12 cellular contexts compared by ENCODE assay signal in genomic region chr12:104825408-104825807, GRCh38.
DNase-seq lines count a peak whose midpoint lies in the region; ATAC-seq, FAIRE-seq and TF ChIP-seq lines count a peak whose summit lies in the region.
"Had no signal": no experiment of that assay in that cellular context is flagged by ENCODE, and none has a peak within 500 bp of the region (broad histone marks: within the 10 kb centered on the region; RNA-seq: fewer than 3 reads in every experiment).

No MANE protein-coding gene starts in this region.

- H3K4me2 ChIP-seq in keratinocyte (ENCODE audit: control insufficient read depth, extremely low read depth, insufficient read depth, low read depth, low read length): no peak overlapping the region

- POLR2A ChIA-PET in WTC11 (lab: Charles Lee): no interaction called here

- H3K9ac ChIP-seq in keratinocyte (ENCODE audit: control insufficient read depth, extremely low read depth, insufficient read depth, low read length): no peak overlapping the region

- TF ChIP-seq CTCF in WTC11 (IDR thresholded peaks at IDR 0.05) (no peak), keratinocyte (optimal IDR thresholded peaks at IDR 0.05 in 1 of 3, IDR thresholded peaks at IDR 0.05 in 1 of 3, conservative IDR thresholded peaks at IDR 0.05 in 1 of 3; ENCODE audit: extremely low read depth in 1 of 3, insufficient read depth in 2 of 3, low read length in 3 of 3) (peak; percentile 18 to 30 (median 27))

- dilution Hi-C loops in keratinocyte (cut with MboI; ENCODE audit: extremely low pct_ligation_motif_present, low sequenced_read_pairs): no loop called here

- H3K4me3 ChIP-seq in keratinocyte (ENCODE audit: control insufficient read depth in 2 of 3, extremely low read depth in 1 of 3, insufficient read depth in 2 of 3, low read depth in 1 of 3, low read length in 3 of 3): no peak overlapping the region

- CTCF ChIA-PET in WTC11 (lab: Charles Lee): interaction anchor here (0.6 to 1.1 kb wide), 2 partner anchors 35 to 444 kb away, joined by 3 read pairs; no protein-coding TSS in a partner anchor

- peaks cover 23% of the 10 kb centered on the region for H3K36me3 Mint-ChIP-seq in WTC11

- H3K79me2 ChIP-seq in keratinocyte (ENCODE audit: control insufficient read depth, insufficient read depth, low read length): no peaks in the 10 kb centered on the region

- H3K9me3 ChIP-seq in keratinocyte (ENCODE audit: control insufficient read depth, low read depth, low read length): peaks cover 9% of the 10 kb centered on the region

- ATAC-seq in WTC11: peak; percentile 38; the same call in 1 of the 2 replicates

- no peaks in the 10 kb centered on the region for H3K9me1 ChIP-seq in keratinocyte (ENCODE audit: control insufficient read depth, extremely low read depth, insufficient read depth, low read length)

- H3K9me3 Mint-ChIP-seq in WTC11: peaks cover 34% of the 10 kb centered on the region

- H3K27ac Mint-ChIP-seq in WTC11: no peak overlapping the region
- H3K27ac Mint-ChIP-seq: nephron had no signal

- peaks cover 7% of the 10 kb centered on the region for H3K27me3 Mint-ChIP-seq in WTC11 (ENCODE audit: low read depth)

- H4K20me1 ChIP-seq in keratinocyte (ENCODE audit: control insufficient read depth, extremely low read depth, insufficient read depth, low read length): no peaks in the 10 kb centered on the region

- no peak overlapping the region for H3K27ac ChIP-seq in keratinocyte (ENCODE audit: control insufficient read depth, insufficient read depth, low read length)

- no peaks in the 10 kb centered on the region for H3K4me1 ChIP-seq in keratinocyte (ENCODE audit: control insufficient read depth, extremely low read depth, insufficient read depth, low read length)

- no peak overlapping the region for H3K4me3 Mint-ChIP-seq in WTC11
- H3K4me3 Mint-ChIP-seq: nephron had no signal

- H3K4me1 Mint-ChIP-seq in WTC11: no peaks in the 10 kb centered on the region
- H3K4me1 Mint-ChIP-seq: nephron had no signal

- no peaks in the 10 kb centered on the region for H3K27me3 ChIP-seq in keratinocyte (ENCODE audit: control insufficient read depth, extremely low read depth, insufficient read depth, low read length)

- peak; percentile 27 for DNase-seq in EL
- DNase-seq in HT1080 (ENCODE audit: low read depth): peak; percentile 25
- peak; percentile 22 for DNase-seq in WTC11 (ENCODE audit: low spot score)
- no peak for DNase-seq in keratinocyte (ENCODE audit: low read depth, low spot score)
- DNase-seq in NCI-H2171 treated with DMSO at 0.1 percent for 48 hours (lab: John Stamatoyannopoulos, UW): no peak
- no peak for DNase-seq in NCI-H226
- DNase-seq in stimulated activated CD4-positive, alpha-beta T cell treated with anti-CD3 and anti-CD28 coated beads, Interleukin-12 subunit alpha, Interleukin-12 subunit beta, amount 100 ng/mL, for 4 hours: no peak
- DNase-seq: effector memory CD4-positive, alpha-beta T cell; NCI-H146; Right ventricle myocardium superior; stimulated activated CD4-positive, alpha-beta T cell treated with anti-CD3 and anti-CD28 coated beads, Interleukin-2, amount 100 ng/mL, for 24 hours had no signal

- no peaks in the 10 kb centered on the region for H3K36me3 ChIP-seq in keratinocyte (ENCODE audit: control insufficient read depth in 2 of 2, extremely low read depth in 1 of 2, insufficient read depth in 2 of 2, low read length in 2 of 2)

- no peak overlapping the region for H2AFZ ChIP-seq in keratinocyte (ENCODE audit: control insufficient read depth, low read length)

- FAIRE-seq in keratinocyte (lab: Jason Lieb, UNC): no peak

TF ChIP-seq in WTC11, 78 proteins besides CTCF, POLR2A, EP300 and RAD21 (continues in another document):
- TF ChIP-seq ZNF425 (CRISPR knock-in tag; conservative IDR thresholded peaks at IDR 0.05): no peak
- TF ChIP-seq CREB1 (CRISPR knock-in tag; IDR thresholded peaks at IDR 0.05): no peak
- TF ChIP-seq NFE2L1 (CRISPR knock-in tag; IDR thresholded peaks at IDR 0.05): no peak
- TF ChIP-seq, protein P1, sequence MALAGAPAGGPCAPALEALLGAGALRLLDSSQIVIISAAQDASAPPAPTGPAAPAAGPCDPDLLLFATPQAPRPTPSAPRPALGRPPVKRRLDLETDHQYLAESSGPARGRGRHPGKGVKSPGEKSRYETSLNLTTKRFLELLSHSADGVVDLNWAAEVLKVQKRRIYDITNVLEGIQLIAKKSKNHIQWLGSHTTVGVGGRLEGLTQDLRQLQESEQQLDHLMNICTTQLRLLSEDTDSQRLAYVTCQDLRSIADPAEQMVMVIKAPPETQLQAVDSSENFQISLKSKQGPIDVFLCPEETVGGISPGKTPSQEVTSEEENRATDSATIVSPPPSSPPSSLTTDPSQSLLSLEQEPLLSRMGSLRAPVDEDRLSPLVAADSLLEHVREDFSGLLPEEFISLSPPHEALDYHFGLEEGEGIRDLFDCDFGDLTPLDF (CRISPR knock-in tag; IDR thresholded peaks at IDR 0.05): no peak
- TF ChIP-seq, protein P2, sequence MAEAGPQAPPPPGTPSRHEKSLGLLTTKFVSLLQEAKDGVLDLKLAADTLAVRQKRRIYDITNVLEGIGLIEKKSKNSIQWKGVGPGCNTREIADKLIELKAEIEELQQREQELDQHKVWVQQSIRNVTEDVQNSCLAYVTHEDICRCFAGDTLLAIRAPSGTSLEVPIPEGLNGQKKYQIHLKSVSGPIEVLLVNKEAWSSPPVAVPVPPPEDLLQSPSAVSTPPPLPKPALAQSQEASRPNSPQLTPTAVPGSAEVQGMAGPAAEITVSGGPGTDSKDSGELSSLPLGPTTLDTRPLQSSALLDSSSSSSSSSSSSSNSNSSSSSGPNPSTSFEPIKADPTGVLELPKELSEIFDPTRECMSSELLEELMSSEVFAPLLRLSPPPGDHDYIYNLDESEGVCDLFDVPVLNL (CRISPR knock-in tag; IDR thresholded peaks at IDR 0.05; ENCODE audit: borderline replicate concordance, low read depth): no peak
- TF ChIP-seq ELF4 (CRISPR knock-in tag; IDR thresholded peaks at IDR 0.05; ENCODE audit: low read depth): no peak
- no peak for TF ChIP-seq MLX (CRISPR knock-in tag; IDR thresholded peaks at IDR 0.05)
- TF ChIP-seq, protein P3, sequence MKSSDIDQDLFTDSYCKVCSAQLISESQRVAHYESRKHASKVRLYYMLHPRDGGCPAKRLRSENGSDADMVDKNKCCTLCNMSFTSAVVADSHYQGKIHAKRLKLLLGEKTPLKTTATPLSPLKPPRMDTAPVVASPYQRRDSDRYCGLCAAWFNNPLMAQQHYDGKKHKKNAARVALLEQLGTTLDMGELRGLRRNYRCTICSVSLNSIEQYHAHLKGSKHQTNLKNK (CRISPR knock-in tag; IDR thresholded peaks at IDR 0.05): no peak
- TF ChIP-seq, protein P4, sequence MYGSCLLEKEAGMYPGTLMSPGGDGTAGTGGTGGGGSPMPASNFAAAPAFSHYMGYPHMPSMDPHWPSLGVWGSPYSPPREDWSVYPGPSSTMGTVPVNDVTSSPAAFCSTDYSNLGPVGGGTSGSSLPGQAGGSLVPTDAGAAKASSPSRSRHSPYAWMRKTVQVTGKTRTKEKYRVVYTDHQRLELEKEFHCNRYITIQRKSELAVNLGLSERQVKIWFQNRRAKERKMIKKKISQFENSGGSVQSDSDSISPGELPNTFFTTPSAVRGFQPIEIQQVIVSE (CRISPR knock-in tag; IDR thresholded peaks at IDR 0.05; ENCODE audit: borderline replicate concordance): no peak
- TF ChIP-seq ZSCAN18 (CRISPR knock-in tag; IDR thresholded peaks at IDR 0.05): no peak

Comparison
In these comparisons a context has a peak if more than half of its experiments do, and no peak if none do; other contexts are left out.
1. DNase-seq: peak in EL (single experiment), HT1080 (single experiment) and WTC11 (single experiment); none in keratinocyte (single experiment), NCI-H2171 treated with DMSO at 0.1 percent for 48 hours (single experiment), NCI-H226 (single experiment) and stimulated activated CD4-positive, alpha-beta T cell treated with anti-CD3 and anti-CD28 coated beads, Interleukin-12 subunit alpha, Interleukin-12 subunit beta, amount 100 ng/mL, for 4 hours (single experiment).